1 cellular context compared by ENCODE assay signal in genomic region chr7:74236284-74236683, GRCh38.
TF ChIP-seq lines count a peak whose summit lies in the region.

No MANE protein-coding gene starts in this region.

TF ChIP-seq in K562, 482 proteins besides CTCF, POLR2A, EP300 and RAD21:
- TF ChIP-seq U2AF1 (optimal IDR thresholded peaks at IDR 0.05; ENCODE audit: low read depth, low read length) (no peak), FOXP4 (CRISPR knock-in tag; IDR thresholded peaks at IDR 0.05; ENCODE audit: borderline replicate concordance) (no peak), TRIM28 (IDR thresholded peaks at IDR 0.05) (no peak), IRF1 (CRISPR knock-in tag; IDR thresholded peaks at IDR 0.05; ENCODE audit: borderline replicate concordance) (no peak), EHMT2 (IDR thresholded peaks at IDR 0.05) (no peak), SMAD2 (IDR thresholded peaks at IDR 0.05; ENCODE audit: low read depth, low read length) (no peak), DACH1 (IDR thresholded peaks at IDR 0.05; ENCODE audit: partially characterized antibody) (no peak), SETDB1 (IDR thresholded peaks at IDR 0.05; ENCODE audit: low read length) (no peak), SMAD4 (CRISPR knock-in tag; conservative IDR thresholded peaks at IDR 0.05) (no peak)
